8 cellular contexts compared by ENCODE assay signal in genomic region chr1:154158307-154159125, GRCh38. TPM values are rescaled to one million over a fixed set of nuclear protein-coding genes. Genes with fewer than 3 reads are reported as not detected.
A peak's percentile ranks its signal among the peaks of the same experiment; 100 is the strongest.
DNase-seq lines count a peak whose midpoint lies in the region; ATAC-seq and TF ChIP-seq lines count a peak whose summit lies in the region.
"Had no signal": no experiment of that assay in that cellular context is flagged by ENCODE, and none has a peak within 500 bp of the region (broad histone marks: within the 10 kb centered on the region; RNA-seq: fewer than 3 reads in every experiment).

No MANE protein-coding gene starts in this region.

- H3K4me3 Mint-ChIP-seq in activated T-helper 1 cell treated with anti-CD3 and anti-CD28 coated beads, Interleukin-12 subunit alpha, Interleukin-12 subunit beta, Interleukin-2, Interleukin-4 antibody, amounts not matched to agents 30 ng/mL and 10 ng/mL and 1 ng/mL, durations not matched to agents 14 hours and 24 hours and 36 hours, result peak overlapping the region; percentile 62
- no peak overlapping the region for H3K4me3 Mint-ChIP-seq in osteocyte (ENCODE audit: unreplicated experiment)

- H3K9me3 Mint-ChIP-seq in activated T-helper 1 cell treated with anti-CD3 and anti-CD28 coated beads, Interleukin-12 subunit alpha, Interleukin-12 subunit beta, Interleukin-2, Interleukin-4 antibody, amounts not matched to agents 30 ng/mL and 10 ng/mL and 1 ng/mL, durations not matched to agents 14 hours and 24 hours and 36 hours, result peaks cover 5% of the 10 kb centered on the region
- peaks cover 4% of the 10 kb centered on the region for H3K9me3 Mint-ChIP-seq in osteocyte (ENCODE audit: unreplicated experiment)

- no peak for DNase-seq in activated T-helper 1 cell treated with anti-CD3 and anti-CD28 coated beads, Interleukin-12 subunit alpha, Interleukin-12 subunit beta, Interleukin-2, Interleukin-4 antibody, amounts not matched to agents 30 ng/mL and 10 ng/mL and 1 ng/mL, durations not matched to agents 14 hours and 24 hours and 36 hours (ENCODE audit: low spot score)
- no peak for DNase-seq in osteocyte (ENCODE audit: extremely low spot score, unreplicated experiment)
- no peak for DNase-seq in stimulated activated CD4-positive, alpha-beta T cell treated with anti-CD3 and anti-CD28 coated beads, Interleukin-15, amount 100 ng/mL, for 24 hours
- DNase-seq in NCI-H1694 treated with DMSO at 0.1 percent for 48 hours (lab: John Stamatoyannopoulos, UW), result no peak
- DNase-seq: occipital lobe had no signal

- H3K4me1 Mint-ChIP-seq in activated T-helper 1 cell treated with anti-CD3 and anti-CD28 coated beads, Interleukin-12 subunit alpha, Interleukin-12 subunit beta, Interleukin-2, Interleukin-4 antibody, amounts not matched to agents 30 ng/mL and 10 ng/mL and 1 ng/mL, durations not matched to agents 14 hours and 24 hours and 36 hours (ENCODE audit: low read depth), result peaks cover 73% of the 10 kb centered on the region
- H3K4me1 Mint-ChIP-seq in osteocyte (ENCODE audit: unreplicated experiment), result peaks cover 21% of the 10 kb centered on the region

- ATAC-seq in GM18498 (IDR thresholded peaks at IDR 0.05; ENCODE audit: unreplicated experiment) (peak; percentile 34), HG03432 (IDR thresholded peaks at IDR 0.05; ENCODE audit: unreplicated experiment) (peak; percentile 38), HG03159 (IDR thresholded peaks at IDR 0.05; ENCODE audit: unreplicated experiment) (no peak)

- TF ChIP-seq CTCF in osteocyte (IDR thresholded peaks at IDR 0.05), result no peak

- peak overlapping the region; percentile 70 for H3K27ac Mint-ChIP-seq in activated T-helper 1 cell treated with anti-CD3 and anti-CD28 coated beads, Interleukin-12 subunit alpha, Interleukin-12 subunit beta, Interleukin-2, Interleukin-4 antibody, amounts not matched to agents 30 ng/mL and 10 ng/mL and 1 ng/mL, durations not matched to agents 14 hours and 24 hours and 36 hours
- peak overlapping the region; percentile 60 for H3K27ac Mint-ChIP-seq in osteocyte (ENCODE audit: unreplicated experiment)

- no peaks in the 10 kb centered on the region for H3K27me3 Mint-ChIP-seq in activated T-helper 1 cell treated with anti-CD3 and anti-CD28 coated beads, Interleukin-12 subunit alpha, Interleukin-12 subunit beta, Interleukin-2, Interleukin-4 antibody, amounts not matched to agents 30 ng/mL and 10 ng/mL and 1 ng/mL, durations not matched to agents 14 hours and 24 hours and 36 hours (ENCODE audit: insufficient read depth)
- no peaks in the 10 kb centered on the region for H3K27me3 Mint-ChIP-seq in osteocyte (ENCODE audit: unreplicated experiment)

- intact Hi-C loops in activated T-helper 1 cell treated with anti-CD3 and anti-CD28 coated beads, Interleukin-12 subunit alpha, Interleukin-12 subunit beta, Interleukin-2, Interleukin-4 antibody, amounts not matched to agents 30 ng/mL and 10 ng/mL and 1 ng/mL, durations not matched to agents 14 hours and 24 hours and 36 hours (cut with micrococcal nuclease), result loop anchor here (1.0 to 10.0 kb wide), 3 partner anchors 13 to 364 kb away; partner anchors contain the start of gene RPS27

- H3K36me3 Mint-ChIP-seq in activated T-helper 1 cell treated with anti-CD3 and anti-CD28 coated beads, Interleukin-12 subunit alpha, Interleukin-12 subunit beta, Interleukin-2, Interleukin-4 antibody, amounts not matched to agents 30 ng/mL and 10 ng/mL and 1 ng/mL, durations not matched to agents 14 hours and 24 hours and 36 hours (ENCODE audit: low read depth), result peaks cover 72% of the 10 kb centered on the region
- H3K36me3 Mint-ChIP-seq in osteocyte (ENCODE audit: unreplicated experiment), result peaks cover 47% of the 10 kb centered on the region

RNA-seq across cellular contexts. Expression of gene NUP210L, which starts 3.6 kb away (rescaled TPM):
- 0.12 TPM in 1 of 2 replicates, not detected in the other for total RNA-seq in activated T-helper 1 cell treated with anti-CD3 and anti-CD28 coated beads, Interleukin-12 subunit alpha, Interleukin-12 subunit beta, Interleukin-2, Interleukin-4 antibody, amounts not matched to agents 30 ng/mL and 10 ng/mL and 1 ng/mL, durations not matched to agents 14 hours and 24 hours and 36 hours
- total RNA-seq in osteocyte, result not detected in 2 replicates

RNA-seq across cellular contexts. Expression of gene TPM3, which starts 33.4 kb away (rescaled TPM):
- 665 and 668 TPM in 2 replicates for total RNA-seq in activated T-helper 1 cell treated with anti-CD3 and anti-CD28 coated beads, Interleukin-12 subunit alpha, Interleukin-12 subunit beta, Interleukin-2, Interleukin-4 antibody, amounts not matched to agents 30 ng/mL and 10 ng/mL and 1 ng/mL, durations not matched to agents 14 hours and 24 hours and 36 hours
- 194 TPM in 2 replicates for total RNA-seq in osteocyte

RNA-seq across cellular contexts. Expression of gene CFAP141, which starts 47.6 kb away (rescaled TPM):
- not detected in 2 replicates for total RNA-seq in activated T-helper 1 cell treated with anti-CD3 and anti-CD28 coated beads, Interleukin-12 subunit alpha, Interleukin-12 subunit beta, Interleukin-2, Interleukin-4 antibody, amounts not matched to agents 30 ng/mL and 10 ng/mL and 1 ng/mL, durations not matched to agents 14 hours and 24 hours and 36 hours
- total RNA-seq in osteocyte, result not detected in 2 replicates
- total RNA-seq: occipital lobe had no signal
